In genomic region chr7:105880571-105881330, GRCh38 we compare ENCODE assay signal across 1 cellular context.
TF ChIP-seq lines count a peak whose summit lies in the region.

No MANE protein-coding gene starts in this region.

TF ChIP-seq in WTC11, 78 proteins besides CTCF, POLR2A, EP300 and RAD21 (continued from another document):
- TF ChIP-seq FOXJ3 (CRISPR knock-in tag; IDR thresholded peaks at IDR 0.05; ENCODE audit: borderline replicate concordance) = no peak
- no peak for TF ChIP-seq NFYB (CRISPR knock-in tag; conservative IDR thresholded peaks at IDR 0.05; ENCODE audit: low read depth)
- no peak for TF ChIP-seq E2F1 (CRISPR knock-in tag; IDR thresholded peaks at IDR 0.05)
- TF ChIP-seq ZMAT4 (CRISPR knock-in tag; IDR thresholded peaks at IDR 0.05) = no peak
- TF ChIP-seq ETV6 (CRISPR knock-in tag; IDR thresholded peaks at IDR 0.05) = no peak
- no peak for TF ChIP-seq STAT6 (CRISPR knock-in tag; conservative IDR thresholded peaks at IDR 0.05; ENCODE audit: low read depth)
- no peak for TF ChIP-seq ATF3 (CRISPR knock-in tag; conservative IDR thresholded peaks at IDR 0.05)
